Comparison of ENCODE assay signal across 8 cellular contexts in genomic region chr2:71129114-71129890, GRCh38. TPM values are rescaled to one million over a fixed set of nuclear protein-coding genes. Genes with fewer than 3 reads are reported as not detected.
DNase-seq lines count a peak whose midpoint lies in the region; ATAC-seq, FAIRE-seq and TF ChIP-seq lines count a peak whose summit lies in the region.

No MANE protein-coding gene starts in this region.

- H3K9me3 Mint-ChIP-seq in naive thymus-derived CD4-positive, alpha-beta T cell: no peaks in the 10 kb centered on the region

- no peaks in the 10 kb centered on the region for H3K9me3 ChIP-seq in naive thymus-derived CD4-positive, alpha-beta T cell (ENCODE audit: control insufficient read depth in 2 of 3, low read length in 3 of 3)

- CTCF ChIA-PET in naive thymus-derived CD4-positive, alpha-beta T cell (lab: Charles Lee): interaction anchor here (0.9 to 1.9 kb wide), 2 partner anchors 17 to 59 kb away, joined by 4 to 5 read pairs; no protein-coding TSS in a partner anchor

- ATAC-seq in naive thymus-derived CD4-positive, alpha-beta T cell: no peak
- ATAC-seq in HG03108 (IDR thresholded peaks at IDR 0.05; ENCODE audit: unreplicated experiment) (no peak), HG03460 (IDR thresholded peaks at IDR 0.05; ENCODE audit: unreplicated experiment) (no peak)

- H3K4me3 Mint-ChIP-seq in naive thymus-derived CD4-positive, alpha-beta T cell: no peak overlapping the region

- peak overlapping the region; percentile 90 to 94 for H3K27ac ChIP-seq in coronary artery
- H3K27ac ChIP-seq in naive thymus-derived CD4-positive, alpha-beta T cell (ENCODE audit: low read depth, low read length): peak overlapping the region; percentile 87

- peak overlapping the region in 1 of 9 donors; percentile 45 for H3K27ac Mint-ChIP-seq in naive thymus-derived CD4-positive, alpha-beta T cell

- POLR2A ChIA-PET in naive thymus-derived CD4-positive, alpha-beta T cell (lab: Charles Lee): interaction anchor here (0.6 to 6.0 kb wide), 9 partner anchors 12 to 203 kb away, joined by 3 to 114 read pairs (median 4); partner anchors contain the start of genes NAGK and PAIP2B

- H3K36me3 ChIP-seq in naive thymus-derived CD4-positive, alpha-beta T cell (ENCODE audit: control insufficient read depth in 2 of 3, insufficient read depth in 3 of 3, low read length in 3 of 3): peaks cover 4 to 13% (median 6%) of the 10 kb centered on the region in 3 experiments

- peaks cover 5 to 33% (median 26%) of the 10 kb centered on the region in 7 donors for H3K4me1 Mint-ChIP-seq in naive thymus-derived CD4-positive, alpha-beta T cell

- DNase-seq in DMS 273 (lab: John Stamatoyannopoulos, UW; ENCODE audit: unreplicated experiment) (peak; percentile 40), HTR-8/SVneo (ENCODE audit: insufficient read length, low spot score) (peak; percentile 11), coronary artery (ENCODE audit: low spot score) (no peak), NOMO-1 treated with DMSO at 0.1 percent for 48 hours (lab: John Stamatoyannopoulos, UW; ENCODE audit: unreplicated experiment) (no peak)
- DNase-seq in naive thymus-derived CD4-positive, alpha-beta T cell: no peak
- no peak for DNase-seq in NK-92 treated with Interleukin-12 subunit alpha and Interleukin-12 subunit beta, amount 100 ng/mL, for 24 hours (lab: John Stamatoyannopoulos, UW)

- H3K4me3 ChIP-seq in coronary artery: peak overlapping the region; percentile 89
- peak overlapping the region; percentile 74 for H3K4me3 ChIP-seq in naive thymus-derived CD4-positive, alpha-beta T cell (ENCODE audit: low read length)

- peaks cover 21 to 22% of the 10 kb centered on the region in 2 donors for H3K4me1 ChIP-seq in naive thymus-derived CD4-positive, alpha-beta T cell (ENCODE audit: control insufficient read depth in 2 of 2, insufficient read depth in 2 of 2, low read length in 2 of 2)

- no peak for FAIRE-seq in HTR-8/SVneo (lab: Jason Lieb, UNC)

- peaks cover 0 to 4% (median 3%) of the 10 kb centered on the region in 5 donors for H3K36me3 Mint-ChIP-seq in naive thymus-derived CD4-positive, alpha-beta T cell

- no peaks in the 10 kb centered on the region for H3K27me3 ChIP-seq in naive thymus-derived CD4-positive, alpha-beta T cell (ENCODE audit: control insufficient read depth in 2 of 2, insufficient read depth in 2 of 2, low read length in 2 of 2)

- no peaks in the 10 kb centered on the region for H3K27me3 Mint-ChIP-seq in naive thymus-derived CD4-positive, alpha-beta T cell

- intact Hi-C loops in naive thymus-derived CD4-positive, alpha-beta T cell (cut with micrococcal nuclease): no loop called here

- no peak for TF ChIP-seq CTCF in coronary artery (IDR thresholded peaks at IDR 0.05)

RNA-seq across cellular contexts. Expression of gene MCEE, which starts 0.7 kb away (rescaled TPM):
- 10 to 100 TPM; 11.6 to 27.9 (median 16.4) TPM for total RNA-seq in naive thymus-derived CD4-positive, alpha-beta T cell
- polyA plus RNA-seq in naive thymus-derived CD4-positive, alpha-beta T cell: 10 to 100 TPM; 18.9 to 38.0 TPM

RNA-seq across cellular contexts. Expression of gene MPHOSPH10, which starts 1.1 kb away (rescaled TPM):
- total RNA-seq in naive thymus-derived CD4-positive, alpha-beta T cell: 10 to 100 TPM; 28.2 to 58.9 (median 43.8) TPM
- polyA plus RNA-seq in naive thymus-derived CD4-positive, alpha-beta T cell: 10 to 100 TPM; 24.4 to 34.5 TPM

Comparison
In these comparisons a context has a peak if more than half of its experiments do, and no peak if none do; other contexts are left out.
1. DNase-seq: peak in DMS 273 (single experiment) and HTR-8/SVneo (single experiment); none in coronary artery (single experiment), naive thymus-derived CD4-positive, alpha-beta T cell (0 of 9), NOMO-1 treated with DMSO at 0.1 percent for 48 hours (single experiment) and NK-92 treated with Interleukin-12 subunit alpha and Interleukin-12 subunit beta, amount 100 ng/mL, for 24 hours (single experiment).